ENCODE assay signal across 8 cellular contexts in the genomic region with DNA sequence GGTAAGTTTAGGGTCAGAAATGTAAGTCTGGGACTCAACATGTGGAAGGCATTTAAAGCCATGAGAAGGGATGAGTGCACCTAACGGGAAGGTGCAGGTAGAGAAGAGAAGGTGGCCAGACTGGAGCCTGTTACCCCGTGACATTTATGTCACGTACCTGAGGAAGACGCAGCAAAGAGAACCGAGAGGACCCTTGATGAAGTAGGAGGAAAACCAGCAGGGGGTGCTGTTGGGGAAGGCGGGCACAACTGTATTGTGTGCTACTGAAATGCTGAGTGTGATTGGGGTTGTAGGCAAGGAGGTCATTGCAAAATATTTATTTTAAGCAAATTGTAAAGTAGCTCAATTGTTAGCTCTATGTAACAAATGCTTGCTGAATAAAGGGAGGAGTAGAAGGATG.
DNase-seq lines count a peak whose midpoint lies in the region; ATAC-seq, FAIRE-seq and TF ChIP-seq lines count a peak whose summit lies in the region.
"Had no signal": no experiment of that assay in that cellular context is flagged by ENCODE, and none has a peak within 500 bp of the region (broad histone marks: within the 10 kb centered on the region; RNA-seq: fewer than 3 reads in every experiment).

No MANE protein-coding gene starts in this region.

- no peak overlapping the region for H2AFZ ChIP-seq in HepG2 (ENCODE audit: low read length)

- H3K4me3 Mint-ChIP-seq in activated naive CD4-positive, alpha-beta T cell treated with anti-CD3 and anti-CD28 coated beads for 36 hours: no peak overlapping the region

- intact Hi-C loops in activated naive CD4-positive, alpha-beta T cell treated with anti-CD3 and anti-CD28 coated beads for 36 hours (cut with micrococcal nuclease): loop anchor here (2.0 to 5.0 kb wide), 2 partner anchors 59 to 768 kb away; no protein-coding TSS in a partner anchor
- intact Hi-C loops in HepG2 (cut with micrococcal nuclease; ENCODE audit: unreplicated experiment): no loop called here

- no peaks in the 10 kb centered on the region for H3K27me3 Mint-ChIP-seq in activated naive CD4-positive, alpha-beta T cell treated with anti-CD3 and anti-CD28 coated beads for 36 hours (ENCODE audit: low read depth)

- H3K36me3 Mint-ChIP-seq in activated naive CD4-positive, alpha-beta T cell treated with anti-CD3 and anti-CD28 coated beads for 36 hours (ENCODE audit: low read depth): no peaks in the 10 kb centered on the region

- ATAC-seq in GM18907 (IDR thresholded peaks at IDR 0.05; ENCODE audit: unreplicated experiment) (peak; percentile 31), HepG2 (peak; percentile 47; the same call in 1 of the 3 replicates), esophagus mucosa (no peak), HG03439 (IDR thresholded peaks at IDR 0.05; ENCODE audit: unreplicated experiment) (no peak)

- no peak for FAIRE-seq in HepG2 (lab: Jason Lieb, UNC)
- FAIRE-seq: TTC549 had no signal

- in situ Hi-C loops in HepG2 (cut with HindIII; ENCODE audit: extremely low pct_ligation_motif_present, low pct_unique_long_range_greater_than_20kb): loop anchor here (10.0 kb wide), 1 partner anchor 496 kb away; the partner anchor contains the start of gene SFMBT2

- H3K36me3 ChIP-seq in HepG2 (replicated peaks in 1 of 2; ENCODE audit: control insufficient read depth in 1 of 2, insufficient read depth in 2 of 2, low read length in 2 of 2): no peaks in the 10 kb centered on the region

- TF ChIP-seq RAD21 in HepG2 (CRISPR knock-in tag; IDR thresholded peaks at IDR 0.05): no peak

- TF ChIP-seq EP300 in HepG2 (IDR thresholded peaks at IDR 0.05; ENCODE audit: low read depth in 2 of 2, low read length in 2 of 2): no peak
- no peak for TF ChIP-seq EP300 in HepG2 (CRISPR knock-in tag; IDR thresholded peaks at IDR 0.05; ENCODE audit: borderline replicate concordance)

- H3K4me2 ChIP-seq in HepG2 (ENCODE audit: low read depth, low read length): no peak overlapping the region

- DNase-seq in RPMI8226 (peak; percentile 59), HepG2 (ENCODE audit: low spot score) (no peak)
- peak; percentile 87 for DNase-seq in activated naive CD4-positive, alpha-beta T cell treated with anti-CD3 and anti-CD28 coated beads for 36 hours
- DNase-seq in stimulated activated CD8-positive, alpha-beta memory T cell treated with anti-CD3 and anti-CD28 coated beads, Interleukin-7, amount 100 ng/mL, for 4 hours (ENCODE audit: low read depth in 2 of 2): peak; percentile 56

- H3K27me3 ChIP-seq in HepG2 (ENCODE audit: control insufficient read depth in 1 of 2, insufficient read depth in 2 of 2, low read length in 2 of 2): no peaks in the 10 kb centered on the region; a peak in 1 of 5 replicates

- H3K4me1 ChIP-seq in HepG2 (ENCODE audit: insufficient read depth, low read length): no peaks in the 10 kb centered on the region

- H3K4me1 Mint-ChIP-seq in activated naive CD4-positive, alpha-beta T cell treated with anti-CD3 and anti-CD28 coated beads for 36 hours (ENCODE audit: low read depth): peaks cover 6% of the 10 kb centered on the region

- CTCF ChIA-PET in activated naive CD4-positive, alpha-beta T cell treated with anti-CD3 and anti-CD28 coated beads for 36 hours (lab: Charles Lee): interaction anchor here (0.6 to 6.0 kb wide), 26 partner anchors 10 to 577 kb away, joined by 3 to 68 read pairs (median 3); partner anchors contain the start of gene SFMBT2
- CTCF ChIA-PET in HepG2 (lab: Yijun Ruan, JAX; ENCODE audit: low intra/inter-chr PET ratio, low total read pairs): no interaction called here

- no peak overlapping the region for H3K9ac ChIP-seq in HepG2 (ENCODE audit: insufficient read depth, low read depth, low read length)

- TF ChIP-seq CTCF in HepG2 (CRISPR knock-in tag; IDR thresholded peaks at IDR 0.05): peak; percentile 38

- H3K27ac Mint-ChIP-seq in activated naive CD4-positive, alpha-beta T cell treated with anti-CD3 and anti-CD28 coated beads for 36 hours: no peak overlapping the region

- no peaks in the 10 kb centered on the region for H3K9me3 Mint-ChIP-seq in activated naive CD4-positive, alpha-beta T cell treated with anti-CD3 and anti-CD28 coated beads for 36 hours

- POLR2A ChIA-PET in HepG2 (lab: Yijun Ruan, JAX): no interaction called here

- TF ChIP-seq POLR2A in HepG2 (IDR thresholded peaks at IDR 0.05; ENCODE audit: insufficient read depth in 1 of 2, low read depth in 2 of 2, low read length in 2 of 2): no peak

- no TSS peak for BruUV-seq in HepG2 (replicated peaks; lab: Mats Ljungman, UMichigan)

- no peaks in the 10 kb centered on the region for H4K20me1 ChIP-seq in HepG2 (ENCODE audit: insufficient read depth, low read length)

- WGBS in HepG2 (ENCODE audit: low lambda C conversion rate): 13% methylated on average over 6 of the region's 6 CpGs

- no peak overlapping the region for H3K4me3 ChIP-seq in HepG2 (replicated peaks in 1 of 3; ENCODE audit: insufficient read depth in 1 of 3, low read depth in 2 of 3, low read length in 3 of 3)

- H3K9me3 ChIP-seq in HepG2 (ENCODE audit: low read length): no peaks in the 10 kb centered on the region

- no peaks in the 10 kb centered on the region for H3K79me2 ChIP-seq in HepG2 (ENCODE audit: insufficient read depth, low read length)

- no peak overlapping the region for H3K27ac ChIP-seq in HepG2 (ENCODE audit: extremely low read length, insufficient read depth, low read length)

TF ChIP-seq in HepG2, 621 proteins besides CTCF, POLR2A, EP300 and RAD21:
- TF ChIP-seq, protein P1, sequence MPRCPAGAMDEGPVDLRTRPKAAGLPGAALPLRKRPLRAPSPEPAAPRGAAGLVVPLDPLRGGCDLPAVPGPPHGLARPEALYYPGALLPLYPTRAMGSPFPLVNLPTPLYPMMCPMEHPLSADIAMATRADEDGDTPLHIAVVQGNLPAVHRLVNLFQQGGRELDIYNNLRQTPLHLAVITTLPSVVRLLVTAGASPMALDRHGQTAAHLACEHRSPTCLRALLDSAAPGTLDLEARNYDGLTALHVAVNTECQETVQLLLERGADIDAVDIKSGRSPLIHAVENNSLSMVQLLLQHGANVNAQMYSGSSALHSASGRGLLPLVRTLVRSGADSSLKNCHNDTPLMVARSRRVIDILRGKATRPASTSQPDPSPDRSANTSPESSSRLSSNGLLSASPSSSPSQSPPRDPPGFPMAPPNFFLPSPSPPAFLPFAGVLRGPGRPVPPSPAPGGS (CRISPR knock-in tag; IDR thresholded peaks at IDR 0.05): no peak
- TF ChIP-seq FOSL2 (CRISPR knock-in tag; IDR thresholded peaks at IDR 0.05): no peak
- no peak for TF ChIP-seq PBX2 (CRISPR knock-in tag; IDR thresholded peaks at IDR 0.05)
- TF ChIP-seq CCDC6 (CRISPR knock-in tag; IDR thresholded peaks at IDR 0.05): no peak
- TF ChIP-seq MED1 (CRISPR knock-in tag; IDR thresholded peaks at IDR 0.05): no peak
- TF ChIP-seq ZNF564 (CRISPR knock-in tag; IDR thresholded peaks at IDR 0.05): no peak
- no peak for TF ChIP-seq E2F1 (CRISPR knock-in tag; IDR thresholded peaks at IDR 0.05)
- TF ChIP-seq, protein P2, sequence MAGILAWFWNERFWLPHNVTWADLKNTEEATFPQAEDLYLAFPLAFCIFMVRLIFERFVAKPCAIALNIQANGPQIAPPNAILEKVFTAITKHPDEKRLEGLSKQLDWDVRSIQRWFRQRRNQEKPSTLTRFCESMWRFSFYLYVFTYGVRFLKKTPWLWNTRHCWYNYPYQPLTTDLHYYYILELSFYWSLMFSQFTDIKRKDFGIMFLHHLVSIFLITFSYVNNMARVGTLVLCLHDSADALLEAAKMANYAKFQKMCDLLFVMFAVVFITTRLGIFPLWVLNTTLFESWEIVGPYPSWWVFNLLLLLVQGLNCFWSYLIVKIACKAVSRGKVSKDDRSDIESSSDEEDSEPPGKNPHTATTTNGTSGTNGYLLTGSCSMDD (CRISPR knock-in tag; IDR thresholded peaks at IDR 0.05): no peak
- TF ChIP-seq JUNB (CRISPR knock-in tag; IDR thresholded peaks at IDR 0.05; ENCODE audit: borderline replicate concordance): no peak
- no peak for TF ChIP-seq ZNF430 (CRISPR knock-in tag; IDR thresholded peaks at IDR 0.05)
- no peak for TF ChIP-seq ONECUT2 (CRISPR knock-in tag; IDR thresholded peaks at IDR 0.05)
- TF ChIP-seq KLF6 (CRISPR knock-in tag; IDR thresholded peaks at IDR 0.05): no peak
- TF ChIP-seq ZBTB8A (CRISPR knock-in tag; IDR thresholded peaks at IDR 0.05; ENCODE audit: borderline replicate concordance, low read depth): no peak
- TF ChIP-seq ZNF143 (CRISPR knock-in tag; IDR thresholded peaks at IDR 0.05): no peak
- no peak for TF ChIP-seq HNF4A (CRISPR knock-in tag; IDR thresholded peaks at IDR 0.05)

Comparison
In these comparisons a context has a peak if more than half of its experiments do, and no peak if none do; other contexts are left out.
1. ATAC-seq: peak in GM18907 (single experiment) and HepG2 (single experiment); none in esophagus mucosa (single experiment) and HG03439 (single experiment).